In genomic region chr18:9437672-9438071, GRCh38 we compare ENCODE assay signal across 20 cellular contexts.
"Had no signal": no experiment of that assay in that cellular context is flagged by ENCODE, and none has a peak within 500 bp of the region (broad histone marks: within the 10 kb centered on the region; RNA-seq: fewer than 3 reads in every experiment).

No MANE protein-coding gene starts in this region.

- H3K27ac Mint-ChIP-seq: naive B cell; natural killer cell; stimulated activated effector memory CD8-positive, alpha-beta T cell treated with anti-CD3 and anti-CD28 coated beads, Interleukin-12 subunit alpha, Interleukin-12 subunit beta, amount 100 ng/mL, for 72 hours; stimulated activated naive CD8-positive, alpha-beta T cell treated with anti-CD3 and anti-CD28 coated beads, Interleukin-15, Interleukin-2, amounts not matched to agents 100 ng/mL and 50 ng/mL, for 24 hours; type B pancreatic cell had no signal

- ATAC-seq: left colon; lower lobe of right lung; natural killer cell; pancreas; right cardiac atrium; sciatic nerve; stimulated activated effector memory CD8-positive, alpha-beta T cell treated with anti-CD3 and anti-CD28 coated beads, Interleukin-12 subunit alpha, Interleukin-12 subunit beta, amount 100 ng/mL, for 72 hours had no signal

- H3K9me3 Mint-ChIP-seq: natural killer cell; stimulated activated effector memory CD8-positive, alpha-beta T cell treated with anti-CD3 and anti-CD28 coated beads, Interleukin-12 subunit alpha, Interleukin-12 subunit beta, amount 100 ng/mL, for 72 hours; stimulated activated naive CD8-positive, alpha-beta T cell treated with anti-CD3 and anti-CD28 coated beads, Interleukin-15, Interleukin-2, amounts not matched to agents 100 ng/mL and 50 ng/mL, for 24 hours; type B pancreatic cell had no signal

- H3K36me3 Mint-ChIP-seq: naive B cell; natural killer cell; stimulated activated effector memory CD8-positive, alpha-beta T cell treated with anti-CD3 and anti-CD28 coated beads, Interleukin-12 subunit alpha, Interleukin-12 subunit beta, amount 100 ng/mL, for 72 hours had no signal

- H3K4me3 Mint-ChIP-seq: naive B cell; natural killer cell; stimulated activated effector memory CD8-positive, alpha-beta T cell treated with anti-CD3 and anti-CD28 coated beads, Interleukin-12 subunit alpha, Interleukin-12 subunit beta, amount 100 ng/mL, for 72 hours; stimulated activated naive CD8-positive, alpha-beta T cell treated with anti-CD3 and anti-CD28 coated beads, Interleukin-15, Interleukin-2, amounts not matched to agents 100 ng/mL and 50 ng/mL, for 24 hours; type B pancreatic cell had no signal

- DNase-seq: hippocampal formation; kidney; left colon; left lung; lower lobe of right lung; mammary epithelial cell; naive B cell; natural killer cell; pancreas; posterior cingulate gyrus; retina; right cardiac atrium; spleen; stimulated activated CD4-positive, alpha-beta T cell treated with anti-CD3 and anti-CD28 coated beads, Interleukin-4, amount 100 ng/mL, for 24 hours; stimulated activated naive CD4-positive, alpha-beta T cell; uterus had no signal

- H3K27me3 Mint-ChIP-seq: naive B cell, type B pancreatic cell had no signal
